3 cellular contexts compared by ENCODE assay signal in genomic region chr2:135142323-135142722, GRCh38.
TF ChIP-seq lines count a peak whose summit lies in the region.

No MANE protein-coding gene starts in this region.

TF ChIP-seq in HepG2, 621 proteins besides CTCF, POLR2A, EP300 and RAD21:
- no peak for TF ChIP-seq ELF1 (CRISPR knock-in tag; IDR thresholded peaks at IDR 0.05)
- no peak for TF ChIP-seq ZEB1 (IDR thresholded peaks at IDR 0.05; ENCODE audit: insufficient replicate concordance, low read depth)
- no peak for TF ChIP-seq DPF2 (CRISPR knock-in tag; IDR thresholded peaks at IDR 0.05; ENCODE audit: borderline replicate concordance, low read depth)
- TF ChIP-seq SNAPC2 (CRISPR knock-in tag; IDR thresholded peaks at IDR 0.05) = no peak
- TF ChIP-seq ZNF280D (CRISPR knock-in tag; IDR thresholded peaks at IDR 0.05) = peak; percentile 90
- TF ChIP-seq ZSCAN9 (CRISPR knock-in tag; IDR thresholded peaks at IDR 0.05; ENCODE audit: borderline replicate concordance) = no peak
- no peak for TF ChIP-seq PRDM10 (CRISPR knock-in tag; IDR thresholded peaks at IDR 0.05; ENCODE audit: low read depth)
- TF ChIP-seq HNRNPUL1 (IDR thresholded peaks at IDR 0.05; ENCODE audit: low read depth, low read length) = no peak
TF ChIP-seq in HepG2: peak in this region for 1.

TF ChIP-seq in GM12878, 131 proteins besides CTCF, POLR2A, EP300 and RAD21:
- TF ChIP-seq IKZF1 (conservative IDR thresholded peaks at IDR 0.05) (no peak), RAD51 (IDR thresholded peaks at IDR 0.05) (no peak), SIN3A (IDR thresholded peaks at IDR 0.05; ENCODE audit: low read depth, low read length) (no peak), ZNF274 (IDR thresholded peaks at IDR 0.05; ENCODE audit: insufficient read depth, insufficient read length) (no peak), ELK1 (IDR thresholded peaks at IDR 0.05; ENCODE audit: low read depth, low read length) (no peak), NFXL1 (IDR thresholded peaks at IDR 0.05; ENCODE audit: borderline replicate concordance) (no peak), WRNIP1 (IDR thresholded peaks at IDR 0.05; ENCODE audit: borderline replicate concordance, low read depth, low read length) (no peak), NFYA (IDR thresholded peaks at IDR 0.05; ENCODE audit: borderline replicate concordance, low read depth, low read length) (no peak), FOS (IDR thresholded peaks at IDR 0.05; ENCODE audit: borderline replicate concordance, extremely low read depth, insufficient read length) (no peak), ZBTB40 (IDR thresholded peaks at IDR 0.05; ENCODE audit: borderline replicate concordance) (no peak), GATAD2B (conservative IDR thresholded peaks at IDR 0.05; ENCODE audit: low read depth) (no peak), HSF1 (IDR thresholded peaks at IDR 0.05; ENCODE audit: low read depth, low read length) (no peak), ZNF24 (IDR thresholded peaks at IDR 0.05) (no peak)

TF ChIP-seq in SK-N-SH, 30 proteins besides CTCF, POLR2A, EP300 and RAD21:
- TF ChIP-seq RFX5 (IDR thresholded peaks at IDR 0.05; ENCODE audit: low read length) = no peak
- TF ChIP-seq CHD2 (IDR thresholded peaks at IDR 0.05; ENCODE audit: low read length, partially characterized antibody) = no peak
- no peak for TF ChIP-seq TAF1 (IDR thresholded peaks at IDR 0.05; ENCODE audit: borderline replicate concordance, low read depth, low read length)
- no peak for TF ChIP-seq SMC3 (IDR thresholded peaks at IDR 0.05; ENCODE audit: low read depth, low read length)
- no peak for TF ChIP-seq GABPA (IDR thresholded peaks at IDR 0.05; ENCODE audit: low read depth)
- TF ChIP-seq JUND (IDR thresholded peaks at IDR 0.05) = no peak
- no peak for TF ChIP-seq YY1 (IDR thresholded peaks at IDR 0.05; ENCODE audit: low read depth)
- no peak for TF ChIP-seq MAX (IDR thresholded peaks at IDR 0.05; ENCODE audit: low read depth)
- TF ChIP-seq FOSL2 (IDR thresholded peaks at IDR 0.05; ENCODE audit: borderline replicate concordance, low read depth) = no peak
- no peak for TF ChIP-seq RCOR1 (IDR thresholded peaks at IDR 0.05; ENCODE audit: low read length)
- TF ChIP-seq TEAD4 (IDR thresholded peaks at IDR 0.05; ENCODE audit: borderline replicate concordance, insufficient read depth) = no peak
- TF ChIP-seq POLR2AphosphoS5 (IDR thresholded peaks at IDR 0.05; ENCODE audit: low read depth, low read length) = no peak
- no peak for TF ChIP-seq ZBTB33 (IDR thresholded peaks at IDR 0.05; ENCODE audit: borderline replicate concordance, low read depth)
